In genomic region chr2:195559431-195559914, GRCh38 we compare ENCODE assay signal across 8 cellular contexts.
A peak's percentile ranks its signal among the peaks of the same experiment; 100 is the strongest.
DNase-seq lines count a peak whose midpoint lies in the region; ATAC-seq and TF ChIP-seq lines count a peak whose summit lies in the region.

No MANE protein-coding gene starts in this region.

- DNase-seq in GF-D8 (lab: John Stamatoyannopoulos, UW) = peak; percentile 98
- peak; percentile 92 for DNase-seq in Karpas-422
- DNase-seq in activated CD4-positive, alpha-beta T cell treated with anti-CD3 and anti-CD28 coated beads, Interleukin-2, amount 10 ng/mL, durations not matched to agents 24 days and 14 days = peak; percentile 95
- peak; percentile 83 for DNase-seq in stimulated activated CD4-positive, alpha-beta T cell treated with anti-CD3 and anti-CD28 coated beads, Interleukin-1b, Interleukin-23, amount 100 ng/mL, for 48 hours
- DNase-seq in dermis blood vessel endothelial cell = no peak
- no peak for DNase-seq in endodermal cell

- H2AFZ ChIP-seq in Karpas-422 (ENCODE audit: low read length) = 0 out of 2 replicates have a peak overlapping the region, but pooled peaks have one; percentile 8

- H3K27me3 ChIP-seq in Karpas-422 (ENCODE audit: low read length) (no peaks in the 10 kb centered on the region), endodermal cell (ENCODE audit: control insufficient read depth, insufficient read depth, low read length, poor library complexity, severe bottlenecking) (no peaks in the 10 kb centered on the region)

- H3K27ac Mint-ChIP-seq in activated CD4-positive, alpha-beta T cell treated with anti-CD3 and anti-CD28 coated beads, Interleukin-2, amount 10 ng/mL, durations not matched to agents 24 days and 14 days = peak overlapping the region; percentile 97
- H3K27ac Mint-ChIP-seq in endodermal cell = no peak overlapping the region

- peak overlapping the region; percentile 96 for H3K27ac ChIP-seq in Karpas-422 (ENCODE audit: low read length)
- no peak overlapping the region for H3K27ac ChIP-seq in endodermal cell (ENCODE audit: low read depth, low read length)

- H3K4me1 Mint-ChIP-seq in activated CD4-positive, alpha-beta T cell treated with anti-CD3 and anti-CD28 coated beads, Interleukin-2, amount 10 ng/mL, durations not matched to agents 24 days and 14 days = peaks cover 51% of the 10 kb centered on the region
- no peaks in the 10 kb centered on the region for H3K4me1 Mint-ChIP-seq in endodermal cell

- no peak for TF ChIP-seq CTCF in endodermal cell (conservative IDR thresholded peaks at IDR 0.05)

- intact Hi-C loops in activated CD4-positive, alpha-beta T cell treated with anti-CD3 and anti-CD28 coated beads, Interleukin-2, amount 10 ng/mL, durations not matched to agents 24 days and 14 days (cut with micrococcal nuclease) = loop anchor here (1.0 to 2.0 kb wide), 4 partner anchors 15 to 681 kb away; no protein-coding TSS in a partner anchor

- ATAC-seq in GM21619 (IDR thresholded peaks at IDR 0.05; ENCODE audit: unreplicated experiment) (peak; percentile 80), esophagus mucosa (peak; percentile 65)

- H3K4me3 ChIP-seq in Karpas-422 (ENCODE audit: low read length) = no peak overlapping the region; the same call in 1 of the 2 replicates
- no peak overlapping the region for H3K4me3 ChIP-seq in endodermal cell (ENCODE audit: low read length)

- H3K9me2 ChIP-seq in Karpas-422 (replicated peaks; ENCODE audit: insufficient read depth, low read length) = no peaks in the 10 kb centered on the region

- H3K36me3 ChIP-seq in Karpas-422 (ENCODE audit: insufficient read depth, low read length) = no peaks in the 10 kb centered on the region
- H3K36me3 ChIP-seq in endodermal cell (ENCODE audit: control insufficient read depth, insufficient read depth, low read length) = no peaks in the 10 kb centered on the region

- no peaks in the 10 kb centered on the region for H4K20me1 ChIP-seq in Karpas-422 (ENCODE audit: insufficient read depth, low read depth, low read length)

- H3K9me3 Mint-ChIP-seq in activated CD4-positive, alpha-beta T cell treated with anti-CD3 and anti-CD28 coated beads, Interleukin-2, amount 10 ng/mL, durations not matched to agents 24 days and 14 days = peaks cover 10% of the 10 kb centered on the region
- no peaks in the 10 kb centered on the region for H3K9me3 Mint-ChIP-seq in endodermal cell

- H3K36me3 Mint-ChIP-seq in activated CD4-positive, alpha-beta T cell treated with anti-CD3 and anti-CD28 coated beads, Interleukin-2, amount 10 ng/mL, durations not matched to agents 24 days and 14 days (ENCODE audit: low read depth) = peaks cover 5% of the 10 kb centered on the region
- H3K36me3 Mint-ChIP-seq in endodermal cell (ENCODE audit: low read depth) = no peaks in the 10 kb centered on the region

- H3K9me3 ChIP-seq in Karpas-422 (ENCODE audit: low read length) (no peaks in the 10 kb centered on the region), endodermal cell (ENCODE audit: control insufficient read depth, low read length) (no peaks in the 10 kb centered on the region)

- H3K27me3 Mint-ChIP-seq in activated CD4-positive, alpha-beta T cell treated with anti-CD3 and anti-CD28 coated beads, Interleukin-2, amount 10 ng/mL, durations not matched to agents 24 days and 14 days = no peaks in the 10 kb centered on the region
- H3K27me3 Mint-ChIP-seq in endodermal cell (ENCODE audit: insufficient read depth) = no peaks in the 10 kb centered on the region

- peak overlapping the region; percentile 87 for H3K4me2 ChIP-seq in Karpas-422 (ENCODE audit: low read depth, low read length, poor library complexity, severe bottlenecking)

- 52 to 73% methylated on average over 4 of the region's 5 CpGs for WGBS in endodermal cell (ENCODE audit: insufficient coverage in 1 of 2, insufficient read length in 1 of 2), 2 experiments

- H3K4me1 ChIP-seq in Karpas-422 (ENCODE audit: low read length) = peaks cover 65% of the 10 kb centered on the region
- H3K4me1 ChIP-seq in endodermal cell (ENCODE audit: control insufficient read depth, insufficient read depth, low read length) = no peaks in the 10 kb centered on the region

- peak overlapping the region; percentile 81 for H3K4me3 Mint-ChIP-seq in activated CD4-positive, alpha-beta T cell treated with anti-CD3 and anti-CD28 coated beads, Interleukin-2, amount 10 ng/mL, durations not matched to agents 24 days and 14 days
- no peak overlapping the region for H3K4me3 Mint-ChIP-seq in endodermal cell

- H3K79me2 ChIP-seq in Karpas-422 (ENCODE audit: low read length) = no peaks in the 10 kb centered on the region

- H3K9ac ChIP-seq in Karpas-422 (ENCODE audit: low read length) = peak overlapping the region; percentile 39
- no peak overlapping the region for H3K9ac ChIP-seq in endodermal cell (ENCODE audit: extremely low read depth, low read length, poor library complexity, severe bottlenecking)

Comparison
In these comparisons a context has a peak if more than half of its experiments do, and no peak if none do; other contexts are left out.
1. DNase-seq: peak in GF-D8 (single experiment), Karpas-422 (single experiment), activated CD4-positive, alpha-beta T cell treated with anti-CD3 and anti-CD28 coated beads, Interleukin-2, amount 10 ng/mL, durations not matched to agents 24 days and 14 days (single experiment) and stimulated activated CD4-positive, alpha-beta T cell treated with anti-CD3 and anti-CD28 coated beads, Interleukin-1b, Interleukin-23, amount 100 ng/mL, for 48 hours (single experiment); none in dermis blood vessel endothelial cell (single experiment) and endodermal cell (single experiment).